ENCODE assay signal across 12 cellular contexts in the genomic region with DNA sequence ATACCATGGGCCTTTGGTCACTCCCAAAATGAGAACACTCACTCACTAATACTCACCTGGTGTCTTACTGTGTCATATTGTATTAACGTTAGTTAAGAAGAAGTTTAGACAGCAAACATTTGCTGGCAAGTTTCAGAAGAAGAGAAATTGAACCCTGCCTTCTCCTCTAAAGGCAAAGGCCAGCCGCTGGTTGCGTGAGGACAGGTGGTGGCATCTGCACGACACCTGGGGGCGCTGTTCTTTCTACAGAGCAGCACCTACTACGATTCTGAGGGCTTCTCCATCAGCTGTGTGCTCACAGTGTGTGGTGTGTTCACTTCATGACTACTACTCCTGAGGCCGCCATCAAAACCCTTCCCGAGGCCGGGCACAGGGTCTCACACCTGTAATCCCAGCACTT. TPM values are rescaled to one million over a fixed set of nuclear protein-coding genes. Genes with fewer than 3 reads are reported as not detected.
DNase-seq lines count a peak whose midpoint lies in the region; ATAC-seq and TF ChIP-seq lines count a peak whose summit lies in the region.
"Had no signal": no experiment of that assay in that cellular context is flagged by ENCODE, and none has a peak within 500 bp of the region (broad histone marks: within the 10 kb centered on the region; RNA-seq: fewer than 3 reads in every experiment).

No MANE protein-coding gene starts in this region.

- no peak overlapping the region for H3K27ac ChIP-seq in tibial artery
- H3K27ac ChIP-seq: gastrocnemius medialis had no signal

- no peaks in the 10 kb centered on the region for H3K4me1 Mint-ChIP-seq in activated CD8-positive, alpha-beta T cell treated with anti-CD3 and anti-CD28 coated beads for 36 hours (ENCODE audit: low read depth)
- H3K4me1 Mint-ChIP-seq: activated naive CD8-positive, alpha-beta T cell treated with anti-CD3 and anti-CD28 coated beads, Interleukin-2, amount 10 ng/mL, durations not matched to agents 7 days and 5 days had no signal

- H3K4me1 ChIP-seq in mucosa of descending colon (ENCODE audit: low read depth) = no peaks in the 10 kb centered on the region
- peaks cover 0 to under 1% (median under 1%) of the 10 kb centered on the region in 4 donors for H3K4me1 ChIP-seq in tibial artery
- H3K4me1 ChIP-seq: gastrocnemius medialis had no signal

- H3K4me3 ChIP-seq in mucosa of descending colon = no peak overlapping the region
- H3K4me3 ChIP-seq in tibial artery = no peak overlapping the region
- H3K4me3 ChIP-seq: gastrocnemius medialis had no signal

- POLR2A ChIA-PET in HEK293T (lab: Yijun Ruan, JAX) = no interaction called here
- POLR2A ChIA-PET in activated CD8-positive, alpha-beta T cell treated with anti-CD3 and anti-CD28 coated beads for 36 hours (lab: Charles Lee) = no interaction called here

- CTCF ChIA-PET in HEK293T (lab: Yijun Ruan, JAX) = interaction anchor here (0.5 to 1.3 kb wide), 3 partner anchors 11 to 157 kb away, joined by 3 to 5 read pairs (median 4); no protein-coding TSS in a partner anchor
- CTCF ChIA-PET in activated CD8-positive, alpha-beta T cell treated with anti-CD3 and anti-CD28 coated beads for 36 hours (lab: Charles Lee) = no interaction called here

- no peaks in the 10 kb centered on the region for H3K36me3 Mint-ChIP-seq in activated CD8-positive, alpha-beta T cell treated with anti-CD3 and anti-CD28 coated beads for 36 hours (ENCODE audit: low read depth)
- H3K36me3 Mint-ChIP-seq: activated naive CD8-positive, alpha-beta T cell treated with anti-CD3 and anti-CD28 coated beads, Interleukin-2, amount 10 ng/mL, durations not matched to agents 7 days and 5 days; natural killer cell treated with Interleukin-12 subunit alpha and Interleukin-12 subunit beta and Interleukin-15 and Interleukin-18, amount 100 ng/mL, for 72 hours had no signal

- no peaks in the 10 kb centered on the region for H3K27me3 Mint-ChIP-seq in activated CD8-positive, alpha-beta T cell treated with anti-CD3 and anti-CD28 coated beads for 36 hours
- H3K27me3 Mint-ChIP-seq: natural killer cell treated with Interleukin-12 subunit alpha and Interleukin-12 subunit beta and Interleukin-15 and Interleukin-18, amount 100 ng/mL, for 72 hours had no signal

- no peak overlapping the region for H3K4me3 Mint-ChIP-seq in activated CD8-positive, alpha-beta T cell treated with anti-CD3 and anti-CD28 coated beads for 36 hours
- H3K4me3 Mint-ChIP-seq: activated naive CD8-positive, alpha-beta T cell treated with anti-CD3 and anti-CD28 coated beads, Interleukin-2, amount 10 ng/mL, durations not matched to agents 7 days and 5 days; natural killer cell treated with Interleukin-12 subunit alpha and Interleukin-12 subunit beta and Interleukin-15 and Interleukin-18, amount 100 ng/mL, for 72 hours had no signal

- H3K27me3 ChIP-seq in tibial artery = peaks cover 0 to 3% of the 10 kb centered on the region in 2 donors
- H3K27me3 ChIP-seq: gastrocnemius medialis had no signal

- H3K36me3 ChIP-seq in mucosa of descending colon (ENCODE audit: low read depth) = no peaks in the 10 kb centered on the region
- no peaks in the 10 kb centered on the region for H3K36me3 ChIP-seq in tibial artery
- H3K36me3 ChIP-seq: gastrocnemius medialis had no signal

- H3K9me3 Mint-ChIP-seq in activated CD8-positive, alpha-beta T cell treated with anti-CD3 and anti-CD28 coated beads for 36 hours = no peaks in the 10 kb centered on the region
- H3K9me3 Mint-ChIP-seq: activated naive CD8-positive, alpha-beta T cell treated with anti-CD3 and anti-CD28 coated beads, Interleukin-2, amount 10 ng/mL, durations not matched to agents 7 days and 5 days; natural killer cell treated with Interleukin-12 subunit alpha and Interleukin-12 subunit beta and Interleukin-15 and Interleukin-18, amount 100 ng/mL, for 72 hours had no signal

- intact Hi-C loops in activated CD8-positive, alpha-beta T cell treated with anti-CD3 and anti-CD28 coated beads for 36 hours (cut with micrococcal nuclease) = no loop called here
- intact Hi-C loops in mucosa of descending colon (cut with DNase I, micrococcal nuclease) (no loop called here), tibial artery (cut with DNase I; ENCODE audit: low total_unique reads) (no loop called here)

- ATAC-seq in activated CD8-positive, alpha-beta T cell treated with anti-CD3 and anti-CD28 coated beads for 36 hours = no peak
- ATAC-seq in mucosa of descending colon (peak; percentile 48), HG03342 (IDR thresholded peaks at IDR 0.05; ENCODE audit: unreplicated experiment) (no peak)
- ATAC-seq: gastrocnemius medialis; natural killer cell treated with Interleukin-12 subunit alpha and Interleukin-12 subunit beta and Interleukin-15 and Interleukin-18, amount 100 ng/mL, for 72 hours had no signal

- no peaks in the 10 kb centered on the region for H3K9me3 ChIP-seq in mucosa of descending colon
- no peaks in the 10 kb centered on the region for H3K9me3 ChIP-seq in tibial artery
- H3K9me3 ChIP-seq: gastrocnemius medialis had no signal

- TF ChIP-seq CTCF in activated CD8-positive, alpha-beta T cell treated with anti-CD3 and anti-CD28 coated beads for 36 hours (IDR thresholded peaks at IDR 0.05) = peak; percentile 30
- no peak for TF ChIP-seq CTCF in mucosa of descending colon (IDR thresholded peaks at IDR 0.05)
- no peak for TF ChIP-seq CTCF in tibial artery (IDR thresholded peaks at IDR 0.05)

- no peak overlapping the region for H3K27ac Mint-ChIP-seq in activated CD8-positive, alpha-beta T cell treated with anti-CD3 and anti-CD28 coated beads for 36 hours
- H3K27ac Mint-ChIP-seq: activated naive CD8-positive, alpha-beta T cell treated with anti-CD3 and anti-CD28 coated beads, Interleukin-2, amount 10 ng/mL, durations not matched to agents 7 days and 5 days; natural killer cell treated with Interleukin-12 subunit alpha and Interleukin-12 subunit beta and Interleukin-15 and Interleukin-18, amount 100 ng/mL, for 72 hours had no signal

- DNase-seq in NCI-H748 (lab: John Stamatoyannopoulos, UW; ENCODE audit: unreplicated experiment) = peak; percentile 27
- no peak for DNase-seq in NCI-H748 treated with DMSO at 0.1 percent for 48 hours (lab: John Stamatoyannopoulos, UW)
- DNase-seq in HEK293T (ENCODE audit: extremely low spot score) = peak; percentile 58
- peak; percentile 58 for DNase-seq in activated CD8-positive, alpha-beta T cell treated with anti-CD3 and anti-CD28 coated beads for 36 hours
- DNase-seq in mucosa of descending colon = peak in 1 of 3 donors; percentile 32
- DNase-seq in NCI-H774 (lab: John Stamatoyannopoulos, UW) = no peak
- DNase-seq in tibial artery = no peak
- DNase-seq: activated naive CD8-positive, alpha-beta T cell treated with anti-CD3 and anti-CD28 coated beads, Interleukin-2, amount 10 ng/mL, durations not matched to agents 7 days and 5 days; gastrocnemius medialis; NCI-H2029 had no signal

TF ChIP-seq in HEK293T, 16 proteins besides CTCF, POLR2A, EP300 and RAD21:
- TF ChIP-seq NFRKB (IDR thresholded peaks at IDR 0.05) = no peak
- TF ChIP-seq BHLHE40 (IDR thresholded peaks at IDR 0.05; ENCODE audit: borderline replicate concordance) = no peak
- no peak for TF ChIP-seq PKNOX1 (IDR thresholded peaks at IDR 0.05)
- TF ChIP-seq CTBP1 (IDR thresholded peaks at IDR 0.05; ENCODE audit: borderline replicate concordance) = no peak
- TF ChIP-seq FOXA1 (IDR thresholded peaks at IDR 0.05) = no peak
TF ChIP-seq in HEK293T: peak in this region for 0.

RNA-seq across cellular contexts. Expression of gene CLEC2L, which starts 17.9 kb away (rescaled TPM):
- total RNA-seq in activated CD8-positive, alpha-beta T cell treated with anti-CD3 and anti-CD28 coated beads for 36 hours = not detected
- total RNA-seq in mucosa of descending colon = not detected
- total RNA-seq: activated naive CD8-positive, alpha-beta T cell treated with anti-CD3 and anti-CD28 coated beads, Interleukin-2, amount 10 ng/mL, durations not matched to agents 7 days and 5 days; natural killer cell treated with Interleukin-12 subunit alpha and Interleukin-12 subunit beta and Interleukin-15 and Interleukin-18, amount 100 ng/mL, for 72 hours had no signal

RNA-seq across cellular contexts. Expression of gene KLRG2, which starts 22.1 kb away (rescaled TPM):
- total RNA-seq in activated CD8-positive, alpha-beta T cell treated with anti-CD3 and anti-CD28 coated beads for 36 hours = under 1 TPM; 0.50 to 0.54 TPM
- not detected for total RNA-seq in mucosa of descending colon
- total RNA-seq: activated naive CD8-positive, alpha-beta T cell treated with anti-CD3 and anti-CD28 coated beads, Interleukin-2, amount 10 ng/mL, durations not matched to agents 7 days and 5 days; natural killer cell treated with Interleukin-12 subunit alpha and Interleukin-12 subunit beta and Interleukin-15 and Interleukin-18, amount 100 ng/mL, for 72 hours had no signal

Comparison
In these comparisons a context has a peak if more than half of its experiments do, and no peak if none do; other contexts are left out.
1. DNase-seq: peak in NCI-H748 (single experiment), HEK293T (single experiment) and activated CD8-positive, alpha-beta T cell treated with anti-CD3 and anti-CD28 coated beads for 36 hours (single experiment); none in NCI-H748 treated with DMSO at 0.1 percent for 48 hours (single experiment), NCI-H774 (single experiment) and tibial artery (0 of 2).